ENCODE assay signal across 20 cellular contexts in the genomic region with DNA sequence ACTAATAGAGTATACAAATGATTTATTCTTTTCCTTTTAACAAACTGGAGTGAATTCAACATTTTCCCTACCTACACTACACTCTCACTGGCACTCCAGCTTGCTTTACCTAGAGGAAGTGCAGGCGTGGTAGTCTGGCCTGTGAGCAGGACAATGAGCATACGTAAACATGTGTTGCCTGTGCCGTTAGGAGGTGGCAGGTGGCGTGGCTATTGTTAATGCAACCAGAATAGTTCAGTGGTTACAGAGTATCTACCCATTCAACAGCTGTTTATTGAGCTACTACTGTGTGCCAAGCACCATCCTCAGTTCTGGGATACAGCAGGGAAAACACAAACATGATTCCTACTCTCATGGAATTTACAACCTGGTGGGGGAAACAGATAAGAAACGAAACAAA.
"Had no signal": no experiment of that assay in that cellular context is flagged by ENCODE, and none has a peak within 500 bp of the region (broad histone marks: within the 10 kb centered on the region; RNA-seq: fewer than 3 reads in every experiment).

No MANE protein-coding gene starts in this region.

- H3K4me1 ChIP-seq: Peyer's patch had no signal

- H3K27me3 ChIP-seq: Peyer's patch, SJCRH30 had no signal

- H3K4me2 ChIP-seq: PC-9 had no signal

- H3K4me3 ChIP-seq: PC-9, Peyer's patch, SJCRH30 had no signal

- H3K36me3 ChIP-seq: Peyer's patch, SJCRH30 had no signal

- ATAC-seq: Right ventricle myocardium inferior, SK-N-SH treated with all-trans-retinoic acid at 6 μM for 48 hours had no signal

- H3K9me3 ChIP-seq: Peyer's patch, SJCRH30 had no signal

- DNase-seq: KBM-7; MV-4-11; NCI-H1048; NCI-H1105; NCI-H1417; NCI-H1436 treated with DMSO at 0.1 percent for 48 hours; NCI-H1694; NCI-H1930; NCI-H2227 treated with DMSO at 0.1 percent for 48 hours; NCI-H524; NCI-H526 treated with DMSO at 0.1 percent for 48 hours; NK-92 treated with Interleukin-12 subunit alpha and Interleukin-12 subunit beta, amount 100 ng/mL, for 24 hours; OCI-M1; PC-9; Peyer's patch; SHP77 treated with DMSO at 0.1 percent for 48 hours; SJCRH30; T-helper 1 cell had no signal

- H3K27ac ChIP-seq: PC-9, Peyer's patch, SJCRH30 had no signal

- H2AFZ ChIP-seq: PC-9 had no signal
